8 cellular contexts compared by ENCODE assay signal in genomic region chr19:44846455-44847143, GRCh38. TPM values are rescaled to one million over a fixed set of nuclear protein-coding genes. Genes with fewer than 3 reads are reported as not detected.
A peak's percentile ranks its signal among the peaks of the same experiment; 100 is the strongest.
DNase-seq lines count a peak whose midpoint lies in the region; ATAC-seq and TF ChIP-seq lines count a peak whose summit lies in the region.

No MANE protein-coding gene starts in this region.

- TF ChIP-seq EP300 in stomach (IDR thresholded peaks at IDR 0.05) = no peak

- intact Hi-C loops in stomach (cut with DNase I; ENCODE audit: low total_unique reads) = no loop called here

- CTCF ChIA-PET in activated naive CD4-positive, alpha-beta T cell treated with anti-CD3 and anti-CD28 coated beads, Interleukin-2, amount 10 ng/mL, durations not matched to agents 7 days and 5 days (lab: Charles Lee) = interaction anchor here (1.0 to 1.8 kb wide), 3 partner anchors 44 to 123 kb away, joined by 3 to 9 read pairs (median 4); no protein-coding TSS in a partner anchor

- TF ChIP-seq POLR2A in stomach (IDR thresholded peaks at IDR 0.05) = no peak

- peak overlapping the region; percentile 73 to 99 (median 83) for H3K4me3 ChIP-seq in stomach

- no peak overlapping the region for H3K27ac Mint-ChIP-seq in activated naive CD4-positive, alpha-beta T cell treated with anti-CD3 and anti-CD28 coated beads, Interleukin-2, amount 10 ng/mL, durations not matched to agents 7 days and 5 days
- H3K27ac Mint-ChIP-seq in immature natural killer cell = peak overlapping the region in 1 of 6 donors; percentile 55

- 0 to 2% (median 1%) methylated on average over 26 to 50 of the region's 51 CpGs for WGBS in adipose tissue, 3 donors
- WGBS in stomach, 5 donors = 0 to 1% (median 1%) methylated on average over 24 to 51 of the region's 51 CpGs

- H3K4me1 ChIP-seq in stomach = peaks cover 41 to 65% (median 58%) of the 10 kb centered on the region in 4 donors

- H3K9me3 ChIP-seq in stomach = no peaks in the 10 kb centered on the region

- ATAC-seq in GM18867 (IDR thresholded peaks at IDR 0.05; ENCODE audit: unreplicated experiment) (no peak), HG03045 (IDR thresholded peaks at IDR 0.05; ENCODE audit: unreplicated experiment) (no peak)

- H3K36me3 Mint-ChIP-seq in activated naive CD4-positive, alpha-beta T cell treated with anti-CD3 and anti-CD28 coated beads, Interleukin-2, amount 10 ng/mL, durations not matched to agents 7 days and 5 days = no peaks in the 10 kb centered on the region
- H3K36me3 Mint-ChIP-seq in immature natural killer cell = peaks cover 0 to 4% (median 0%) of the 10 kb centered on the region in 3 donors

- H3K4me1 Mint-ChIP-seq in activated naive CD4-positive, alpha-beta T cell treated with anti-CD3 and anti-CD28 coated beads, Interleukin-2, amount 10 ng/mL, durations not matched to agents 7 days and 5 days = peaks cover 26% of the 10 kb centered on the region
- peaks cover 23 to 25% of the 10 kb centered on the region in 2 donors for H3K4me1 Mint-ChIP-seq in immature natural killer cell

- H3K27me3 Mint-ChIP-seq in activated naive CD4-positive, alpha-beta T cell treated with anti-CD3 and anti-CD28 coated beads, Interleukin-2, amount 10 ng/mL, durations not matched to agents 7 days and 5 days = peaks cover 69% of the 10 kb centered on the region
- peaks cover 7 to 17% (median 16%) of the 10 kb centered on the region in 3 donors for H3K27me3 Mint-ChIP-seq in immature natural killer cell (ENCODE audit: low read depth in 3 of 3)

- no peaks in the 10 kb centered on the region for H3K9me3 Mint-ChIP-seq in activated naive CD4-positive, alpha-beta T cell treated with anti-CD3 and anti-CD28 coated beads, Interleukin-2, amount 10 ng/mL, durations not matched to agents 7 days and 5 days
- H3K9me3 Mint-ChIP-seq in immature natural killer cell = peaks cover 0 to 2% (median 0%) of the 10 kb centered on the region in 6 donors

- no peak for TF ChIP-seq CTCF in stomach (IDR thresholded peaks at IDR 0.05)

- no peak for DNase-seq in activated naive CD4-positive, alpha-beta T cell treated with anti-CD3 and anti-CD28 coated beads, Interleukin-2, amount 10 ng/mL, durations not matched to agents 7 days and 5 days
- DNase-seq in activated naive CD4-positive, alpha-beta T cell treated with anti-CD3 and anti-CD28 coated beads, Interleukin-2, amount 50 U/mL, for 16 hours = no peak
- DNase-seq in immature natural killer cell = no peak
- no peak for DNase-seq in stomach
- no peak for DNase-seq in activated CD4-positive, alpha-beta T cell treated with anti-CD3 and anti-CD28 coated beads, Interleukin-2, amount 50 U/mL, for 4 hours

- H3K27ac ChIP-seq in adipose tissue (ENCODE audit: low read depth, low read length) = peak overlapping the region; percentile 80
- H3K27ac ChIP-seq in stomach = peak overlapping the region; percentile 97 to 99 (median 99)

- H3K27me3 ChIP-seq in stomach = no peaks in the 10 kb centered on the region

- H3K36me3 ChIP-seq in stomach = peaks cover 0 to 4% (median 0%) of the 10 kb centered on the region in 4 donors

- H3K4me3 Mint-ChIP-seq in activated naive CD4-positive, alpha-beta T cell treated with anti-CD3 and anti-CD28 coated beads, Interleukin-2, amount 10 ng/mL, durations not matched to agents 7 days and 5 days = peak overlapping the region; percentile 72
- peak overlapping the region; percentile 80 to 90 (median 87) for H3K4me3 Mint-ChIP-seq in immature natural killer cell

RNA-seq across cellular contexts. Expression of gene NECTIN2, which starts 0.5 kb away (rescaled TPM):
- 10 to 100 TPM; 23.8 to 83.0 (median 58.7) TPM for polyA plus RNA-seq in adipose tissue
- polyA plus RNA-seq in immature natural killer cell = under 1 TPM in 2 of 3 donors, not detected in 1; 0.09 to 0.34 TPM
- total RNA-seq in stomach = 100 to 1,000 TPM in 3 of 5 donors, 10 to 100 TPM in 1, 1 to 10 TPM in 1; 1.8 to 160 (median 101) TPM
- polyA plus RNA-seq in stomach = 10 to 100 TPM; 44.0 to 90.6 (median 47.2) TPM

RNA-seq across cellular contexts. Expression of gene BCAM, which starts 37.7 kb away (rescaled TPM):
- 10 to 100 TPM; 23.8 to 66.5 (median 62.1) TPM for polyA plus RNA-seq in adipose tissue
- not detected for polyA plus RNA-seq in immature natural killer cell
- total RNA-seq in stomach = 100 to 1,000 TPM in 2 of 5 donors, 10 to 100 TPM in 3; 31.9 to 265 (median 76.8) TPM
- polyA plus RNA-seq in stomach = 10 to 100 TPM in 2 of 3 donors, 1 to 10 TPM in 1; 7.3 to 38.7 (median 20.5) TPM

RNA-seq across cellular contexts. Expression of gene TOMM40, which starts 44.5 kb away (rescaled TPM):
- polyA plus RNA-seq in adipose tissue (10 to 100 TPM; 25.6 to 60.5 (median 26.4) TPM), immature natural killer cell (10 to 100 TPM; 15.5 to 39.7 (median 25.6) TPM), stomach (10 to 100 TPM; 22.5 to 46.8 (median 31.5) TPM)
- total RNA-seq in stomach = 100 to 1,000 TPM in 1 of 5 donors, 10 to 100 TPM in 3, 1 to 10 TPM in 1; 7.1 to 100 (median 24.6) TPM

RNA-seq across cellular contexts. Expression of gene APOE, which starts 59.0 kb away (rescaled TPM):
- polyA plus RNA-seq in adipose tissue (1,000 to 10,000 TPM in 1 of 3 donors, 100 to 1,000 TPM in 2; 118 to 1,060 (median 448) TPM), immature natural killer cell (not detected), stomach (100 to 1,000 TPM in 1 of 3 donors, 10 to 100 TPM in 2; 35.1 to 166 (median 72.2) TPM)
- 100 to 1,000 TPM in 3 of 5 donors, 10 to 100 TPM in 2; 13.4 to 485 (median 235) TPM for total RNA-seq in stomach

Comparison
In these comparisons a context has a peak if more than half of its experiments do, and no peak if none do; other contexts are left out.
1. RNA of gene NECTIN2, which starts 0.5 kb away (polyA plus RNA-seq): 23.8 to 83.0 TPM in adipose tissue and 44.0 to 90.6 TPM in stomach; 0.09 to 0.34 TPM in immature natural killer cell; every median in the first group is over 10 times any median in the second.
2. RNA of gene BCAM, which starts 37.7 kb away (polyA plus RNA-seq): 23.8 to 66.5 TPM in adipose tissue and 7.3 to 38.7 TPM in stomach; not detected in immature natural killer cell; every median in the first group is over 4 times any median in the second.